1 cellular context compared by ENCODE assay signal in the genomic region with DNA sequence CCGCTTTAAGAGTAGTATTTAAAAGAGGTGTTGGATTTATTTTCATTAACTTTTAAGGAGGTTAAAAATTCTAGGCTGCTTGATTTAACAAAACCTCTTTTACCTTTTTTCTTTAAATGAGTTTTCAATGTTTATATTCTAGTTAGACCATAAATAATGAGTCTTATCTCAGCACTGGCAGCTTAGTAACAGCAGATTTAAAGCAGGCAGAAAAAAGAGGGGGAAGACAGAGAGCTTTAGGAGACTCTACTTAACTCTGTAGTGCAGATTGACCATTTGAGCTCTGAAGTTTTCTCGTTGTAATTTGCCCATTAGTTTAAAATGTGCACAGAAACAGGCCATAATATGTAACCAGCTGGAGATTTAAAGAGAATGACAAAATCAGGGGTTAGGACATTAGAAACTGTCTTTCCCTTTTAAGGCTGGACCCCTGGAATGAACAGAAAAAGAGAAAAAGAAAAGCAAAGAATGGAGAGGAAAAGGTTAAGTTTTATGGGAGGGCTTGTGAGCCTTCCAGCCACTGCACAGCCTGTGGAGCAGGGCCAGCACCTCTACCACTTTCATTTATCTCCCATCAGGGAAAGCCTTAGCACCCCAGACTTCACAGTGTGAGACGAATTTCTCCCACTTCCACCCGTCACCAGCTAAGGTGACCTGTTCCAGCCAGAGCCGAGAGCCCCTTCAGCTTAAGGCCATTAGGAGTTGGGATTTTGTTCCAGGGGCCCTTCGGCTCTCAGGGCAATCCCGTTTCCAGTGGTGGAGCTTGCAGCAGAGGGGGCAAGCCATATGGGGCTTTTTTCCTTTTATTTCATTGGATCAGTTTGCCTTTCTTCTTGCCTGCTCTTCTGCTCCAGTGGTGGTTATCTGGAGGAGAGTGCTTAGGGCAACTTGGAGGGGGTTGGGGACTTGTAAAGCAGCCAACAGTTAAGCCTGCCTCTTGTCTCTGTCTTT.
TF ChIP-seq lines count a peak whose summit lies in the region.

No MANE protein-coding gene starts in this region.

TF ChIP-seq in HEK293, 187 proteins besides CTCF, POLR2A, EP300 and RAD21 (continued from another document):
- TF ChIP-seq ZNF423 (tag by site-specific recombination; IDR thresholded peaks at IDR 0.05) (peak; percentile 81; the same call in 1 of the 2 replicates), SP3 (tag by site-specific recombination; IDR thresholded peaks at IDR 0.05) (no peak), ZNF146 (tag by site-specific recombination; IDR thresholded peaks at IDR 0.05) (no peak), ZNF837 (tag by site-specific recombination; IDR thresholded peaks at IDR 0.05) (no peak), TCF7L2 (IDR thresholded peaks at IDR 0.05; ENCODE audit: borderline replicate concordance, low read depth, low read length) (no peak), ZNF292 (tag by site-specific recombination; IDR thresholded peaks at IDR 0.05; ENCODE audit: borderline replicate concordance, low read depth) (no peak), ZNF112 (tag by site-specific recombination; IDR thresholded peaks at IDR 0.05) (no peak), ZSCAN4 (tag by site-specific recombination; IDR thresholded peaks at IDR 0.05) (no peak), ZNF658 (tag by site-specific recombination; IDR thresholded peaks at IDR 0.05) (no peak), ZNF555 (tag by site-specific recombination; conservative IDR thresholded peaks at IDR 0.05) (no peak), ZNF830 (tag by site-specific recombination; IDR thresholded peaks at IDR 0.05; ENCODE audit: low read depth) (no peak), ZNF311 (tag by site-specific recombination; IDR thresholded peaks at IDR 0.05; ENCODE audit: borderline replicate concordance) (no peak), BCL11B (tag by site-specific recombination; IDR thresholded peaks at IDR 0.05; ENCODE audit: low read depth) (no peak), ZNF394 (tag by site-specific recombination; IDR thresholded peaks at IDR 0.05; ENCODE audit: borderline replicate concordance) (no peak), GLIS1 (tag by site-specific recombination; IDR thresholded peaks at IDR 0.05) (peak; percentile 24; the same call in 1 of the 2 replicates), ZXDB (tag by site-specific recombination; IDR thresholded peaks at IDR 0.05) (peak; percentile 31; the same call in 1 of the 2 replicates), ZNF660 (tag by site-specific recombination; IDR thresholded peaks at IDR 0.05) (no peak), PATZ1 (tag by site-specific recombination; IDR thresholded peaks at IDR 0.05) (no peak), ZNF548 (tag by site-specific recombination; IDR thresholded peaks at IDR 0.05) (no peak), EGR2 (tag by site-specific recombination; IDR thresholded peaks at IDR 0.05; ENCODE audit: low read depth) (no peak), ZBTB26 (tag by site-specific recombination; optimal IDR thresholded peaks at IDR 0.05) (no peak), BCL11A (tag by site-specific recombination; IDR thresholded peaks at IDR 0.05; ENCODE audit: low read depth) (no peak), TRIM28 (IDR thresholded peaks at IDR 0.05; ENCODE audit: borderline replicate concordance, low read length) (peak; percentile 67; the same call in 1 of the 2 replicates), ZIC2 (tag by site-specific recombination; IDR thresholded peaks at IDR 0.05) (peak; percentile 69), ZNF521 (tag by site-specific recombination; IDR thresholded peaks at IDR 0.05) (no peak), ZSCAN23 (tag by site-specific recombination; IDR thresholded peaks at IDR 0.05) (no peak), ZNF24 (tag by site-specific recombination; IDR thresholded peaks at IDR 0.05) (no peak), ZNF561 (tag by site-specific recombination; IDR thresholded peaks at IDR 0.05; ENCODE audit: borderline replicate concordance) (no peak), ZNF391 (tag by site-specific recombination; IDR thresholded peaks at IDR 0.05; ENCODE audit: borderline replicate concordance, low read depth) (no peak), ZNF350 (tag by site-specific recombination; IDR thresholded peaks at IDR 0.05) (no peak), ZNF138 (tag by site-specific recombination; IDR thresholded peaks at IDR 0.05; ENCODE audit: borderline replicate concordance) (no peak), ZNF792 (tag by site-specific recombination; IDR thresholded peaks at IDR 0.05) (no peak), TSHZ1 (tag by site-specific recombination; IDR thresholded peaks at IDR 0.05; ENCODE audit: borderline replicate concordance) (no peak), ZNF785 (tag by site-specific recombination; IDR thresholded peaks at IDR 0.05) (no peak), ZBTB21 (tag by site-specific recombination; IDR thresholded peaks at IDR 0.05) (no peak)
- TF ChIP-seq, protein P1, sequence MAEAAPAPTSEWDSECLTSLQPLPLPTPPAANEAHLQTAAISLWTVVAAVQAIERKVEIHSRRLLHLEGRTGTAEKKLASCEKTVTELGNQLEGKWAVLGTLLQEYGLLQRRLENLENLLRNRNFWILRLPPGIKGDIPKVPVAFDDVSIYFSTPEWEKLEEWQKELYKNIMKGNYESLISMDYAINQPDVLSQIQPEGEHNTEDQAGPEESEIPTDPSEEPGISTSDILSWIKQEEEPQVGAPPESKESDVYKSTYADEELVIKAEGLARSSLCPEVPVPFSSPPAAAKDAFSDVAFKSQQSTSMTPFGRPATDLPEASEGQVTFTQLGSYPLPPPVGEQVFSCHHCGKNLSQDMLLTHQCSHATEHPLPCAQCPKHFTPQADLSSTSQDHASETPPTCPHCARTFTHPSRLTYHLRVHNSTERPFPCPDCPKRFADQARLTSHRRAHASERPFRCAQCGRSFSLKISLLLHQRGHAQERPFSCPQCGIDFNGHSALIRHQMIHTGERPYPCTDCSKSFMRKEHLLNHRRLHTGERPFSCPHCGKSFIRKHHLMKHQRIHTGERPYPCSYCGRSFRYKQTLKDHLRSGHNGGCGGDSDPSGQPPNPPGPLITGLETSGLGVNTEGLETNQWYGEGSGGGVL (tag by site-specific recombination; IDR thresholded peaks at IDR 0.05), result peak; percentile 40; the same call in 1 of the 2 replicates
- TF ChIP-seq, protein P2, sequence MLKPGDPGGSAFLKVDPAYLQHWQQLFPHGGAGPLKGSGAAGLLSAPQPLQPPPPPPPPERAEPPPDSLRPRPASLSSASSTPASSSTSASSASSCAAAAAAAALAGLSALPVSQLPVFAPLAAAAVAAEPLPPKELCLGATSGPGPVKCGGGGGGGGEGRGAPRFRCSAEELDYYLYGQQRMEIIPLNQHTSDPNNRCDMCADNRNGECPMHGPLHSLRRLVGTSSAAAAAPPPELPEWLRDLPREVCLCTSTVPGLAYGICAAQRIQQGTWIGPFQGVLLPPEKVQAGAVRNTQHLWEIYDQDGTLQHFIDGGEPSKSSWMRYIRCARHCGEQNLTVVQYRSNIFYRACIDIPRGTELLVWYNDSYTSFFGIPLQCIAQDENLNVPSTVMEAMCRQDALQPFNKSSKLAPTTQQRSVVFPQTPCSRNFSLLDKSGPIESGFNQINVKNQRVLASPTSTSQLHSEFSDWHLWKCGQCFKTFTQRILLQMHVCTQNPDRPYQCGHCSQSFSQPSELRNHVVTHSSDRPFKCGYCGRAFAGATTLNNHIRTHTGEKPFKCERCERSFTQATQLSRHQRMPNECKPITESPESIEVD (tag by site-specific recombination; IDR thresholded peaks at IDR 0.05), result peak; percentile 85
- TF ChIP-seq, protein P3, sequence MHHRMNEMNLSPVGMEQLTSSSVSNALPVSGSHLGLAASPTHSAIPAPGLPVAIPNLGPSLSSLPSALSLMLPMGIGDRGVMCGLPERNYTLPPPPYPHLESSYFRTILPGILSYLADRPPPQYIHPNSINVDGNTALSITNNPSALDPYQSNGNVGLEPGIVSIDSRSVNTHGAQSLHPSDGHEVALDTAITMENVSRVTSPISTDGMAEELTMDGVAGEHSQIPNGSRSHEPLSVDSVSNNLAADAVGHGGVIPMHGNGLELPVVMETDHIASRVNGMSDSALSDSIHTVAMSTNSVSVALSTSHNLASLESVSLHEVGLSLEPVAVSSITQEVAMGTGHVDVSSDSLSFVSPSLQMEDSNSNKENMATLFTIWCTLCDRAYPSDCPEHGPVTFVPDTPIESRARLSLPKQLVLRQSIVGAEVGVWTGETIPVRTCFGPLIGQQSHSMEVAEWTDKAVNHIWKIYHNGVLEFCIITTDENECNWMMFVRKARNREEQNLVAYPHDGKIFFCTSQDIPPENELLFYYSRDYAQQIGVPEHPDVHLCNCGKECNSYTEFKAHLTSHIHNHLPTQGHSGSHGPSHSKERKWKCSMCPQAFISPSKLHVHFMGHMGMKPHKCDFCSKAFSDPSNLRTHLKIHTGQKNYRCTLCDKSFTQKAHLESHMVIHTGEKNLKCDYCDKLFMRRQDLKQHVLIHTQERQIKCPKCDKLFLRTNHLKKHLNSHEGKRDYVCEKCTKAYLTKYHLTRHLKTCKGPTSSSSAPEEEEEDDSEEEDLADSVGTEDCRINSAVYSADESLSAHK (tag by site-specific recombination; IDR thresholded peaks at IDR 0.05), result peak; percentile 75
TF ChIP-seq in HEK293: peak in this region for 16.
